Comparison of ENCODE assay signal across 10 cellular contexts in the genomic region with DNA sequence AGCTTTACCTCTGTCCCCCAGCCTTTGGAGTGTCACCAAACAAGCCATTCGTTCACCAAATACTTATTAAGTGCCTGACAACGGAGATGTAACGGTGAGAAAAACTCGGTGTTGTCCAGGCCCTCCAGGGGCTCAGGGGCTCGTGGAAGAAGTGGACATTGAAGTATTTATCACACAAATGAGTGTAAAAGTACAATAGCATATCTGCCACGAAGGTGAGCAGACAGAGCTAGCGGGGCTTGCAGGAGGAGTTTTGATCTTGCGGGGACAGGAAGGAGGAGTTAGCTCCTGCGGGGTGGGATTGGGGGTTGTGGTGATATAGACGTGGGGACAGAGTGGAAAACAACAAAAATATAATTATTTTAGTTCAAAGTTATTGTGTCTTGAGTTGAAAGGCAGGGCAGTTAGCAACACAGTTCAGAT. TPM values are rescaled to one million over a fixed set of nuclear protein-coding genes. Genes with fewer than 3 reads are reported as not detected.
DNase-seq lines count a peak whose midpoint lies in the region; ATAC-seq and TF ChIP-seq lines count a peak whose summit lies in the region.
"Not testable (repeated sequence)": the region's sequence is repeated elsewhere in the genome, so short reads cannot be mapped to it uniquely, and the experiment has no call there.
"Had no signal": no experiment of that assay in that cellular context is flagged by ENCODE, and none has a peak within 500 bp of the region (broad histone marks: within the 10 kb centered on the region; RNA-seq: fewer than 3 reads in every experiment).

No MANE protein-coding gene starts in this region.

- H2BK120ac ChIP-seq in mesendoderm (ENCODE audit: low read depth, low read length), result not testable (repeated sequence)

- not testable (repeated sequence) for H3K27me3 ChIP-seq in DND-41 (ENCODE audit: insufficient read depth, low read length, poor library complexity); mesendoderm (ENCODE audit: insufficient read depth, low read length, poor library complexity); psoas muscle (ENCODE audit: insufficient read depth in 3 of 3, low read length in 2 of 3)

- not testable (repeated sequence) for H3K9me3 Mint-ChIP-seq in activated CD8-positive, alpha-beta T cell treated with anti-CD3 and anti-CD28 coated beads, Interleukin-2, amount 10 ng/mL, durations not matched to agents 7 days and 5 days (ENCODE audit: insufficient read depth); central memory CD8-positive, alpha-beta T cell; glutamatergic neuron (ENCODE audit: unreplicated experiment); type B pancreatic cell

- H3K9ac ChIP-seq in DND-41 (ENCODE audit: low read depth, low read length) (peak overlapping the region; percentile 44), mesendoderm (ENCODE audit: low read length) (peak overlapping the region; percentile 85)

- H3K4me3 Mint-ChIP-seq in activated CD8-positive, alpha-beta T cell treated with anti-CD3 and anti-CD28 coated beads, Interleukin-2, amount 10 ng/mL, durations not matched to agents 7 days and 5 days, result peak overlapping the region; percentile 94
- H3K4me3 Mint-ChIP-seq in central memory CD8-positive, alpha-beta T cell, result peak overlapping the region; percentile 84
- H3K4me3 Mint-ChIP-seq in glutamatergic neuron (ENCODE audit: unreplicated experiment) (peak overlapping the region; percentile 93), type B pancreatic cell (peak overlapping the region; percentile 87)

- H3K23ac ChIP-seq in mesendoderm (ENCODE audit: low read length), result not testable (repeated sequence)

- intact Hi-C loops in psoas muscle (cut with DNase I), result not testable (repeated sequence)

- WGBS in mesendoderm (ENCODE audit: extremely low coverage, insufficient coverage, low lambda C conversion rate), result no CpG with 5 or more reads among the region's 10 CpGs
- WGBS in psoas muscle, 3 donors, result 7 to 21% (median 17%) methylated on average over 10 of the region's 10 CpGs

- not testable (repeated sequence) for H3K18ac ChIP-seq in mesendoderm (ENCODE audit: low read length)

- not testable (repeated sequence) for TF ChIP-seq CTCF in DND-41 (IDR thresholded peaks at IDR 0.05; ENCODE audit: borderline replicate concordance, extremely low read depth, low read length, poor library complexity, severe bottlenecking); glutamatergic neuron (IDR thresholded peaks at IDR 0.05; ENCODE audit: partially characterized antibody, unreplicated experiment); psoas muscle (IDR thresholded peaks at IDR 0.05); type B pancreatic cell (conservative IDR thresholded peaks at IDR 0.05)

- CTCF ChIA-PET in activated CD8-positive, alpha-beta T cell treated with anti-CD3 and anti-CD28 coated beads, Interleukin-2, amount 10 ng/mL, durations not matched to agents 7 days and 5 days (lab: Charles Lee), result interaction anchor here (1.5 kb wide), 1 partner anchor 15 kb away, joined by 6 read pairs; no protein-coding TSS in a partner anchor

- not testable (repeated sequence) for H3K27ac ChIP-seq in DND-41 (ENCODE audit: low read length)
- H3K27ac ChIP-seq in mesendoderm (ENCODE audit: low read depth, low read length) (peak overlapping the region; percentile 26), psoas muscle (peak overlapping the region; percentile 72)

- not testable (repeated sequence) for H4K5ac ChIP-seq in mesendoderm (ENCODE audit: low read length)

- H3K36me3 Mint-ChIP-seq in activated CD8-positive, alpha-beta T cell treated with anti-CD3 and anti-CD28 coated beads, Interleukin-2, amount 10 ng/mL, durations not matched to agents 7 days and 5 days (ENCODE audit: low read depth); glutamatergic neuron (ENCODE audit: unreplicated experiment); type B pancreatic cell: not testable (repeated sequence)
- H3K36me3 Mint-ChIP-seq in central memory CD8-positive, alpha-beta T cell (ENCODE audit: insufficient read depth), result peaks cover 12% of the 10 kb centered on the region

- H3K36me3 ChIP-seq in DND-41 (ENCODE audit: insufficient read depth, low read length); mesendoderm (ENCODE audit: control insufficient read depth, insufficient read depth, low read length); psoas muscle (ENCODE audit: insufficient read depth in 1 of 2, low read depth in 1 of 2): not testable (repeated sequence)

- not testable (repeated sequence) for H2AK5ac ChIP-seq in mesendoderm (ENCODE audit: low read length)

- not testable (repeated sequence) for H4K8ac ChIP-seq in mesendoderm (ENCODE audit: low read depth, low read length)

- H3K56ac ChIP-seq in mesendoderm (ENCODE audit: low read length), result peak overlapping the region; percentile 86

- H3K9me3 ChIP-seq in DND-41 (ENCODE audit: insufficient read depth, low read length, severe bottlenecking); psoas muscle: not testable (repeated sequence)

- H3K79me1 ChIP-seq in mesendoderm (ENCODE audit: low read length), result not testable (repeated sequence)

- H2BK15ac ChIP-seq in mesendoderm (replicated peaks; ENCODE audit: low read depth), result not testable (repeated sequence)

- H4K20me1 ChIP-seq in DND-41 (ENCODE audit: insufficient read depth, low read length), result not testable (repeated sequence)

- peak overlapping the region; percentile 55 for H2AFZ ChIP-seq in DND-41 (ENCODE audit: low read depth, low read length)

- ATAC-seq in DND-41 (ENCODE audit: insufficient read depth, low read depth); activated CD8-positive, alpha-beta T cell treated with anti-CD3 and anti-CD28 coated beads, Interleukin-2, amount 10 ng/mL, durations not matched to agents 7 days and 5 days; central memory CD8-positive, alpha-beta T cell (replicated peaks; ENCODE audit: extremely low read depth, poor library complexity, severe bottlenecking); psoas muscle: not testable (repeated sequence)

- peak overlapping the region; percentile 16 for H2BK5ac ChIP-seq in mesendoderm (ENCODE audit: low read length)

- H3K4me1 Mint-ChIP-seq in activated CD8-positive, alpha-beta T cell treated with anti-CD3 and anti-CD28 coated beads, Interleukin-2, amount 10 ng/mL, durations not matched to agents 7 days and 5 days (ENCODE audit: low read depth), result peaks cover 23% of the 10 kb centered on the region
- H3K4me1 Mint-ChIP-seq in central memory CD8-positive, alpha-beta T cell, result peaks cover 22% of the 10 kb centered on the region
- H3K4me1 Mint-ChIP-seq in glutamatergic neuron (ENCODE audit: low read depth, unreplicated experiment) (peaks cover 12% of the 10 kb centered on the region), type B pancreatic cell (ENCODE audit: unreplicated experiment) (peaks cover 30% of the 10 kb centered on the region)

- peak overlapping the region; percentile 0 for H3K4ac ChIP-seq in mesendoderm (ENCODE audit: low read depth, low read length)

- peak overlapping the region; percentile 67 for H3K4me2 ChIP-seq in DND-41 (ENCODE audit: insufficient read depth, low read length)
- peak overlapping the region; percentile 66 for H3K4me2 ChIP-seq in mesendoderm (ENCODE audit: low read length)

- peak overlapping the region; percentile 100 for H3K27ac Mint-ChIP-seq in activated CD8-positive, alpha-beta T cell treated with anti-CD3 and anti-CD28 coated beads, Interleukin-2, amount 10 ng/mL, durations not matched to agents 7 days and 5 days
- peak overlapping the region; percentile 46 for H3K27ac Mint-ChIP-seq in central memory CD8-positive, alpha-beta T cell (ENCODE audit: low read depth)
- H3K27ac Mint-ChIP-seq in glutamatergic neuron (ENCODE audit: unreplicated experiment), result peak overlapping the region; percentile 93
- peak overlapping the region; percentile 90 for H3K27ac Mint-ChIP-seq in type B pancreatic cell

- H3K27me3 Mint-ChIP-seq in activated CD8-positive, alpha-beta T cell treated with anti-CD3 and anti-CD28 coated beads, Interleukin-2, amount 10 ng/mL, durations not matched to agents 7 days and 5 days (ENCODE audit: low read depth); central memory CD8-positive, alpha-beta T cell; glutamatergic neuron (ENCODE audit: unreplicated experiment); type B pancreatic cell: not testable (repeated sequence)

- H3K4me3 ChIP-seq in DND-41 (ENCODE audit: low read depth in 1 of 2, low read length in 2 of 2) (peak overlapping the region; percentile 4 to 57; a peak in 3 of 4 replicates), mesendoderm (ENCODE audit: low read length) (peak overlapping the region; percentile 63), psoas muscle (peak overlapping the region; percentile 71)

- H3K79me2 ChIP-seq in DND-41 (ENCODE audit: insufficient read depth, low read length); mesendoderm (ENCODE audit: control insufficient read depth, insufficient read depth, low read length): not testable (repeated sequence)

- not testable (repeated sequence) for DNase-seq in DND-41; activated CD8-positive, alpha-beta T cell treated with anti-CD3 and anti-CD28 coated beads, Interleukin-2, amount 10 ng/mL, durations not matched to agents 7 days and 5 days; central memory CD8-positive, alpha-beta T cell (ENCODE audit: low spot score in 2 of 2); glutamatergic neuron; mesendoderm; psoas muscle; type B pancreatic cell (ENCODE audit: extremely low spot score, unreplicated experiment)
- peak; percentile 45 for DNase-seq in NCI-H82 (lab: John Stamatoyannopoulos, UW)

- POLR2A ChIA-PET in activated CD8-positive, alpha-beta T cell treated with anti-CD3 and anti-CD28 coated beads, Interleukin-2, amount 10 ng/mL, durations not matched to agents 7 days and 5 days (lab: Charles Lee), result interaction anchor here (1.2 to 1.6 kb wide), 2 partner anchors 67 to 221 kb away, joined by 3 to 4 read pairs; no protein-coding TSS in a partner anchor

- H3K4me1 ChIP-seq in DND-41 (ENCODE audit: insufficient read depth, low read length), result peaks cover 18% of the 10 kb centered on the region
- not testable (repeated sequence) for H3K4me1 ChIP-seq in mesendoderm (ENCODE audit: control insufficient read depth, low read depth, low read length); psoas muscle

RNA-seq across cellular contexts. Expression of a gene that starts 31.0 kb away (rescaled TPM):
- total RNA-seq in activated CD8-positive, alpha-beta T cell treated with anti-CD3 and anti-CD28 coated beads, Interleukin-2, amount 10 ng/mL, durations not matched to agents 7 days and 5 days, result under 1 TPM; 0.78 to 0.90 TPM
- 1.9 TPM for total RNA-seq in glutamatergic neuron (ENCODE audit: unreplicated experiment)
- polyA plus RNA-seq in mesendoderm (2013, experiment 1 of 2), result 0.17 TPM
- polyA plus RNA-seq in mesendoderm (2013, experiment 2 of 2), result 0.14 TPM
- total RNA-seq in psoas muscle, result not detected
- polyA plus RNA-seq in psoas muscle, result not detected
- total RNA-seq in type B pancreatic cell (ENCODE audit: low replicate concordance), result 1.4 and 2.1 TPM in 2 replicates
- total RNA-seq: myocyte, RPMI7951 had no signal

Comparison
In these comparisons a context has a peak if more than half of its experiments do, and no peak if none do; other contexts are left out.
1. H3K27ac Mint-ChIP-seq: peak in every context shown above with its lines; median percentile 100 in activated CD8-positive, alpha-beta T cell treated with anti-CD3 and anti-CD28 coated beads, Interleukin-2, amount 10 ng/mL, durations not matched to agents 7 days and 5 days; 93 in glutamatergic neuron; 90 in type B pancreatic cell; 46 in central memory CD8-positive, alpha-beta T cell.